Comparison of ENCODE assay signal across 8 cellular contexts in genomic region chr6:37433657-37434271, GRCh38. TPM values are rescaled to one million over a fixed set of nuclear protein-coding genes. Genes with fewer than 3 reads are reported as not detected.
A peak's percentile ranks its signal among the peaks of the same experiment; 100 is the strongest.
DNase-seq lines count a peak whose midpoint lies in the region; ATAC-seq and TF ChIP-seq lines count a peak whose summit lies in the region.

No MANE protein-coding gene starts in this region.

- peaks cover 16% of the 10 kb centered on the region for H3K36me3 ChIP-seq in BE2C

- TF ChIP-seq CTCF in BE2C (IDR thresholded peaks at IDR 0.05; ENCODE audit: low read depth, low read length) (no peak), cardiac fibroblast (IDR thresholded peaks at IDR 0.05; ENCODE audit: low read depth, low read length) (no peak)

- no peaks in the 10 kb centered on the region for H3K9me3 ChIP-seq in BE2C

- H3K4me1 ChIP-seq in BE2C = no peaks in the 10 kb centered on the region; the same call in 1 of the 2 replicates

- peak; percentile 22 for TF ChIP-seq POLR2A in GM19193 (IDR thresholded peaks at IDR 0.05; ENCODE audit: extremely low read depth, insufficient read depth, insufficient read length)

- peak; percentile 32 for ATAC-seq in HG03378 (IDR thresholded peaks at IDR 0.05; ENCODE audit: unreplicated experiment)

- H3K4me3 ChIP-seq in BE2C (ENCODE audit: low read depth, low read length) (peak overlapping the region; percentile 96), cardiac fibroblast (replicated peaks in 1 of 2; ENCODE audit: low read depth in 2 of 2, low read length in 2 of 2) (peak overlapping the region; percentile 84 to 87)

- DNase-seq in BE2C (no peak), T-helper 2 cell (peak in 3 of 5 experiments; percentile 27 to 61 (median 28)), cardiac fibroblast (ENCODE audit: low read depth in 2 of 2) (peak; percentile 17 to 19), medulla oblongata (ENCODE audit: extremely low spot score) (peak; percentile 50), NCI-H187 treated with DMSO at 0.1 percent for 48 hours (lab: John Stamatoyannopoulos, UW) (no peak)
- DNase-seq in stimulated activated CD8-positive, alpha-beta memory T cell treated with anti-CD3 and anti-CD28 coated beads, Interleukin-15, amount 100 ng/mL, for 48 hours (ENCODE audit: low read depth in 2 of 2) = peak; percentile 6 to 20

- H3K27me3 ChIP-seq in BE2C = no peaks in the 10 kb centered on the region

RNA-seq across cellular contexts. Expression of gene CMTR1, which starts 0.7 kb away (rescaled TPM):
- polyA plus RNA-seq in BE2C (2012; ENCODE audit: insufficient read depth, insufficient read length, low read depth) = 39.5 TPM

Comparison
In these comparisons a context has a peak if more than half of its experiments do, and no peak if none do; other contexts are left out.
1. DNase-seq: peak in T-helper 2 cell (3 of 5), cardiac fibroblast (2 of 2), medulla oblongata (single experiment) and stimulated activated CD8-positive, alpha-beta memory T cell treated with anti-CD3 and anti-CD28 coated beads, Interleukin-15, amount 100 ng/mL, for 48 hours (2 of 2); none in BE2C (single experiment) and NCI-H187 treated with DMSO at 0.1 percent for 48 hours (single experiment).